Comparison of ENCODE assay signal across 8 cellular contexts in genomic region chr20:46406200-46406985, GRCh38. TPM values are rescaled to one million over a fixed set of nuclear protein-coding genes. Genes with fewer than 3 reads are reported as not detected.
DNase-seq lines count a peak whose midpoint lies in the region; ATAC-seq and TF ChIP-seq lines count a peak whose summit lies in the region.

Gene ELMO2 (minus strand): TSS chr20:46406615. CDS start chr20:46394482, 12,133 bp downstream.

- H3K9ac ChIP-seq in KMS-11: peak within 1 kb of the TSS; percentile 56

- H3K4me1 ChIP-seq in KMS-11 (ENCODE audit: low read depth, poor library complexity, severe bottlenecking): peaks cover 65% of the 10 kb centered on the region
- H3K4me1 ChIP-seq in Peyer's patch: peaks cover 0 to 53% (median 18%) of the 10 kb centered on the region in 4 donors
- H3K4me1 ChIP-seq in esophagus squamous epithelium: peaks cover 14 to 69% (median 43%) of the 10 kb centered on the region in 3 donors

- H3K4me1 Mint-ChIP-seq in activated T-cell treated with anti-CD3 and anti-CD28 coated beads, Interleukin-2, amount 50 U/mL, for 72 hours (ENCODE audit: low read depth): peaks cover 65% of the 10 kb centered on the region
- H3K4me1 Mint-ChIP-seq in naive B cell: peaks cover 33 to 65% (median 56%) of the 10 kb centered on the region in 3 donors
- H3K4me1 Mint-ChIP-seq in stimulated activated memory B cell treated with anti-CD40 and anti-IgM and Interleukin-4, amounts not matched to agents 10 μg/mL and 1 μg/mL and 100 μg/mL, for 72 hours: peaks cover 54% of the 10 kb centered on the region

- peak; percentile 20; the same call in 1 of the 2 replicates for TF ChIP-seq CTCF in KMS-11 (conservative IDR thresholded peaks at IDR 0.05; ENCODE audit: low read depth, low read length)
- TF ChIP-seq CTCF in Peyer's patch (IDR thresholded peaks at IDR 0.05): peak; percentile 22 to 51 (median 40)
- TF ChIP-seq CTCF in esophagus squamous epithelium (IDR thresholded peaks at IDR 0.05): peak in 5 of 6 experiments; percentile 33 to 60 (median 37)

- peak within 1 kb of the TSS; percentile 61 for H3K27ac ChIP-seq in KMS-11
- peak within 1 kb of the TSS; percentile 86 to 96 (median 91) for H3K27ac ChIP-seq in Peyer's patch
- H3K27ac ChIP-seq in esophagus squamous epithelium: peak within 1 kb of the TSS; percentile 96 to 97 (median 96)

- intact Hi-C loops in esophagus squamous epithelium (cut with DNase I): no loop called here

- H3K27me3 ChIP-seq in KMS-11 (ENCODE audit: insufficient read depth, low read depth) (no peaks in the 10 kb centered on the region), Peyer's patch (no peaks in the 10 kb centered on the region), esophagus squamous epithelium (no peaks in the 10 kb centered on the region)

- H3K4me3 Mint-ChIP-seq in activated T-cell treated with anti-CD3 and anti-CD28 coated beads, Interleukin-2, amount 50 U/mL, for 72 hours: peak within 1 kb of the TSS; percentile 87 to 92
- H3K4me3 Mint-ChIP-seq in naive B cell: peak within 1 kb of the TSS; percentile 93 to 100 (median 97)
- peak within 1 kb of the TSS; percentile 87 for H3K4me3 Mint-ChIP-seq in stimulated activated memory B cell treated with anti-CD40 and anti-IgM and Interleukin-4, amounts not matched to agents 10 μg/mL and 1 μg/mL and 100 μg/mL, for 72 hours

- H2AFZ ChIP-seq in KMS-11 (ENCODE audit: low read depth): peak within 1 kb of the TSS; percentile 67

- H3K79me2 ChIP-seq in KMS-11 (ENCODE audit: insufficient read depth, low read depth): peaks cover 43% of the 10 kb centered on the region

- peak within 1 kb of the TSS; percentile 89 for H3K27ac Mint-ChIP-seq in activated T-cell treated with anti-CD3 and anti-CD28 coated beads, Interleukin-2, amount 50 U/mL, for 72 hours
- peak within 1 kb of the TSS; percentile 92 to 98 (median 96) for H3K27ac Mint-ChIP-seq in naive B cell
- H3K27ac Mint-ChIP-seq in stimulated activated memory B cell treated with anti-CD40 and anti-IgM and Interleukin-4, amounts not matched to agents 10 μg/mL and 1 μg/mL and 100 μg/mL, for 72 hours: peak within 1 kb of the TSS; percentile 88

- DNase-seq in DMS53 treated with DMSO at 0.1 percent for 48 hours (lab: John Stamatoyannopoulos, UW; ENCODE audit: unreplicated experiment): peak; percentile 98
- DNase-seq in Peyer's patch: peak; percentile 96 to 99 (median 99)
- peak; percentile 96 to 97 for DNase-seq in activated T-cell treated with anti-CD3 and anti-CD28 coated beads, Interleukin-2, amount 50 U/mL, for 72 hours
- DNase-seq in esophagus squamous epithelium (lab: John Stamatoyannopoulos, UW): peak; percentile 91
- peak; percentile 96 for DNase-seq in naive B cell

- H3K9me3 ChIP-seq in Peyer's patch: no peaks in the 10 kb centered on the region
- no peaks in the 10 kb centered on the region for H3K9me3 ChIP-seq in esophagus squamous epithelium

- no peaks in the 10 kb centered on the region for H4K20me1 ChIP-seq in KMS-11 (ENCODE audit: insufficient read depth)

- ATAC-seq in GM21737 (IDR thresholded peaks at IDR 0.05; ENCODE audit: unreplicated experiment) (peak; percentile 80), naive B cell (ENCODE audit: low read depth in 2 of 2) (peak; percentile 84 to 87)
- peak; percentile 85 to 86 for ATAC-seq in activated T-cell treated with anti-CD3 and anti-CD28 coated beads, Interleukin-2, amount 50 U/mL, for 72 hours (replicated peaks in 1 of 2)
- ATAC-seq in stimulated activated memory B cell treated with anti-CD40 and anti-IgM and Interleukin-4, amounts not matched to agents 10 μg/mL and 1 μg/mL and 100 μg/mL, for 72 hours: peak; percentile 95

- no peak for TF ChIP-seq POLR2A in Peyer's patch (IDR thresholded peaks at IDR 0.05)
- TF ChIP-seq POLR2A in esophagus squamous epithelium (IDR thresholded peaks at IDR 0.05): peak in 2 of 4 donors; percentile 65 to 83

- H3K9me3 Mint-ChIP-seq in activated T-cell treated with anti-CD3 and anti-CD28 coated beads, Interleukin-2, amount 50 U/mL, for 72 hours: no peaks in the 10 kb centered on the region
- H3K9me3 Mint-ChIP-seq in naive B cell: no peaks in the 10 kb centered on the region
- no peaks in the 10 kb centered on the region for H3K9me3 Mint-ChIP-seq in stimulated activated memory B cell treated with anti-CD40 and anti-IgM and Interleukin-4, amounts not matched to agents 10 μg/mL and 1 μg/mL and 100 μg/mL, for 72 hours

- peak within 1 kb of the TSS; percentile 91 for H3K4me2 ChIP-seq in KMS-11

- no peaks in the 10 kb centered on the region for H3K27me3 Mint-ChIP-seq in activated T-cell treated with anti-CD3 and anti-CD28 coated beads, Interleukin-2, amount 50 U/mL, for 72 hours (ENCODE audit: low read depth)
- no peaks in the 10 kb centered on the region for H3K27me3 Mint-ChIP-seq in naive B cell
- H3K27me3 Mint-ChIP-seq in stimulated activated memory B cell treated with anti-CD40 and anti-IgM and Interleukin-4, amounts not matched to agents 10 μg/mL and 1 μg/mL and 100 μg/mL, for 72 hours: no peaks in the 10 kb centered on the region

- H3K4me3 ChIP-seq in KMS-11 (IDR thresholded peaks at IDR 0.05; ENCODE audit: insufficient read depth, low read depth, low read length): no peak within 1 kb of the TSS
- H3K4me3 ChIP-seq in Peyer's patch: peak within 1 kb of the TSS; percentile 72 to 97 (median 84)
- H3K4me3 ChIP-seq in esophagus squamous epithelium: peak within 1 kb of the TSS; percentile 84 to 99 (median 90)

- peaks cover 0 to 4% of the 10 kb centered on the region in 2 donors for H3K36me3 Mint-ChIP-seq in activated T-cell treated with anti-CD3 and anti-CD28 coated beads, Interleukin-2, amount 50 U/mL, for 72 hours (ENCODE audit: insufficient read depth in 2 of 2)
- no peaks in the 10 kb centered on the region for H3K36me3 Mint-ChIP-seq in naive B cell
- peaks cover 9% of the 10 kb centered on the region for H3K36me3 Mint-ChIP-seq in stimulated activated memory B cell treated with anti-CD40 and anti-IgM and Interleukin-4, amounts not matched to agents 10 μg/mL and 1 μg/mL and 100 μg/mL, for 72 hours

- 0 to 1% methylated on average over 7 to 22 of the region's 60 CpGs for whole genome bisulfite sequencing in esophagus squamous epithelium, 2 donors

- H3K36me3 ChIP-seq in KMS-11 (ENCODE audit: insufficient read depth) (no peaks in the 10 kb centered on the region), Peyer's patch (no peaks in the 10 kb centered on the region), esophagus squamous epithelium (no peaks in the 10 kb centered on the region)

RNA-seq across cellular contexts. Expression of gene ELMO2, which starts in this region (rescaled TPM):
- total RNA-seq in Peyer's patch: 10 to 100 TPM; 24.3 to 78.4 (median 26.4) TPM
- total RNA-seq in activated T-cell treated with anti-CD3 and anti-CD28 coated beads, Interleukin-2, amount 50 U/mL, for 72 hours: 10 to 100 TPM; 63.9 to 90.5 TPM
- 10 to 100 TPM; 27.5 to 38.0 (median 37.0) TPM for total RNA-seq in esophagus squamous epithelium
- polyA plus RNA-seq in naive B cell (ENCODE audit: low read depth in 6 of 6): 10 to 100 TPM; 14.5 to 25.9 (median 21.1) TPM
